In genomic region chr17:4898927-4899326, GRCh38 we compare ENCODE assay signal across 7 cellular contexts. TPM values are rescaled to one million over a fixed set of nuclear protein-coding genes. Genes with fewer than 3 reads are reported as not detected.
DNase-seq lines count a peak whose midpoint lies in the region; ATAC-seq and TF ChIP-seq lines count a peak whose summit lies in the region.
"Had no signal": no experiment of that assay in that cellular context is flagged by ENCODE, and none has a peak within 500 bp of the region (broad histone marks: within the 10 kb centered on the region; RNA-seq: fewer than 3 reads in every experiment).

No MANE protein-coding gene starts in this region.

- H3K4me3 ChIP-seq in Panc1 (ENCODE audit: low read depth in 2 of 2, low read length in 2 of 2), result peak overlapping the region; percentile 44 to 61
- peak overlapping the region; percentile 92 for H3K4me3 ChIP-seq in iPS-15b (ENCODE audit: low read depth, low read length)

- DNase-seq in Panc1 (ENCODE audit: low read depth, low spot score), result no peak
- DNase-seq in SHP77 (lab: John Stamatoyannopoulos, UW), result no peak
- no peak for DNase-seq in stimulated activated CD4-positive, alpha-beta T cell treated with anti-CD3 and anti-CD28 coated beads, Interleukin-1b, Interleukin-23, amount 100 ng/mL, for 48 hours
- no peak for DNase-seq in midbrain (lab: John Stamatoyannopoulos, UW)

- peak overlapping the region; percentile 73 for H3K9ac ChIP-seq in iPS-15b (ENCODE audit: low read depth, low read length)

- H3K4me1 ChIP-seq in Panc1 (ENCODE audit: control insufficient read depth, insufficient read depth, low read length) (no peaks in the 10 kb centered on the region; the same call in 1 of the 2 replicates), iPS-15b (ENCODE audit: control insufficient read depth, insufficient read depth, low read length) (peaks cover 7% of the 10 kb centered on the region)

- H3K36me3 ChIP-seq in Panc1 (ENCODE audit: control insufficient read depth, insufficient read depth, low read length), result no peaks in the 10 kb centered on the region
- peaks cover 25% of the 10 kb centered on the region for H3K36me3 ChIP-seq in iPS-15b (ENCODE audit: control insufficient read depth, insufficient read depth, low read length)

- no peak for ATAC-seq in Panc1

- TF ChIP-seq CTCF in 22Rv1 (IDR thresholded peaks at IDR 0.05), result no peak
- no peak for TF ChIP-seq CTCF in Panc1 (IDR thresholded peaks at IDR 0.05)

- intact Hi-C loops in Panc1 (cut with micrococcal nuclease; ENCODE audit: unreplicated experiment), result no loop called here

- H3K9me3 ChIP-seq in Panc1 (ENCODE audit: control insufficient read depth, insufficient read depth, low read depth, low read length) (no peaks in the 10 kb centered on the region), iPS-15b (ENCODE audit: control insufficient read depth, insufficient read depth, low read length) (no peaks in the 10 kb centered on the region)

- in situ Hi-C loops in Panc1 (cut with HindIII; ENCODE audit: low pct_unique_long_range_greater_than_20kb, low sequenced_read_pairs), result no loop called here

- no peaks in the 10 kb centered on the region for H3K27me3 ChIP-seq in Panc1 (ENCODE audit: control insufficient read depth, insufficient read depth, low read length)
- no peaks in the 10 kb centered on the region for H3K27me3 ChIP-seq in iPS-15b (ENCODE audit: control insufficient read depth, insufficient read depth, low read length)

- no TSS peak for BruUV-seq in Panc1 (replicated peaks; lab: Mats Ljungman, UMichigan)

- H3K27ac ChIP-seq in 22Rv1 (peak overlapping the region; percentile 98), Panc1 (ENCODE audit: low read length) (no peak overlapping the region)

- CTCF ChIA-PET in Panc1 (lab: Charles Lee), result interaction anchor here (0.8 kb wide), 1 partner anchor 10 kb away, joined by 4 read pairs; no protein-coding TSS in a partner anchor

- POLR2A ChIA-PET in Panc1 (lab: Charles Lee), result no interaction called here

RNA-seq across cellular contexts. Expression of gene C17orf107, which starts 0.4 kb away (rescaled TPM):
- total RNA-seq in Panc1 (2021; ENCODE audit: unreplicated experiment), result 2.4 TPM
- polyA plus RNA-seq in Panc1 (2012; ENCODE audit: insufficient read length), result 5.1 TPM

RNA-seq across cellular contexts. Expression of gene CHRNE, which starts 4.0 kb away (rescaled TPM):
- 0.13 TPM for total RNA-seq in Panc1 (2021; ENCODE audit: unreplicated experiment)
- 0.99 TPM for polyA plus RNA-seq in Panc1 (2012; ENCODE audit: insufficient read length)

RNA-seq across cellular contexts. Expression of gene GP1BA, which starts 33.1 kb away (rescaled TPM):
- total RNA-seq in Panc1 (2021; ENCODE audit: unreplicated experiment), result 0.15 TPM
- polyA plus RNA-seq in Panc1 (2012; ENCODE audit: insufficient read length), result 0.52 TPM
- total RNA-seq: posterior vena cava had no signal

RNA-seq across cellular contexts. Expression of gene SLC25A11, which starts 40.9 kb away (rescaled TPM):
- total RNA-seq in Panc1 (2021; ENCODE audit: unreplicated experiment), result 65.9 TPM
- 85.2 TPM for polyA plus RNA-seq in Panc1 (2012; ENCODE audit: insufficient read length)

RNA-seq across cellular contexts. Expression of gene RNF167, which starts 41.1 kb away (rescaled TPM):
- total RNA-seq in Panc1 (2021; ENCODE audit: unreplicated experiment), result 95.8 TPM
- 113 TPM for polyA plus RNA-seq in Panc1 (2012; ENCODE audit: insufficient read length)
